In the genomic region with DNA sequence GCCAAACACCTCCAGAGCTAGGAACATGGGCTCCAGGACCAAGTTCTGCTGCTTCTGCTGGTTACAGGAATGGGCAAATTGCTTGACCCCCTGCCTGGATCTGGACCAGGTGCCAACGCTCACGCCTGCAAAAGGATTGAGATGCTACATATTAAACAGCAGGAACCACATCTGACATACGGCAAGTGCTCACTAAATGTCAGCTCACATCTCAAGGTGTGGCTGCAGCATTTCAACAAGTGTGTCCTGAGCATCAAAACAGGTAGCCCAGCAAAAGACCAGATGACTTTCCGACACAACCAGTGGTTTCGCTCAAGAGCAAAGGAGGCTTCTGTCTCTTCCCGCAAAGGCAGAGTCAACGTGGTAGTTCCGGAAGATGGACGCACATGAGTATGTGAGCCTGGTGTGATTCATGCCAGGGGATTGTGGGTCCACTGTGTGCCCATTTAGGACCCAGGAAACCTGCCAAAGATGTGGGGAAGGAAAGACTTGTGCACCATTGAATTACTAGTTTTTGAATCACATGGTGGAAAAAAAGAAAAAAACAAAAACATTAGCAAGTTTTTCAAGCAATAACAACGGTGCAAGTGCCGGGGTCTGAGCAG, we compare ENCODE assay signal across 26 cellular contexts.
DNase-seq lines count a peak whose midpoint lies in the region; ATAC-seq, FAIRE-seq and TF ChIP-seq lines count a peak whose summit lies in the region.
"Had no signal": no experiment of that assay in that cellular context is flagged by ENCODE, and none has a peak within 500 bp of the region (broad histone marks: within the 10 kb centered on the region; RNA-seq: fewer than 3 reads in every experiment).

No MANE protein-coding gene starts in this region.

- POLR2A ChIA-PET in SK-N-SH (lab: Yijun Ruan, JAX), result no interaction called here

- H3K36me3 Mint-ChIP-seq in type B pancreatic cell, result no peaks in the 10 kb centered on the region
- peaks cover 0 to 2% of the 10 kb centered on the region in 2 donors for H3K36me3 Mint-ChIP-seq in activated T-cell treated with anti-CD3 and anti-CD28 coated beads, Interleukin-2, amount 50 U/mL, for 72 hours (ENCODE audit: insufficient read depth in 2 of 2)
- H3K36me3 Mint-ChIP-seq: CD8-positive, alpha-beta memory T cell had no signal

- no peaks in the 10 kb centered on the region for H3K9me2 ChIP-seq in SK-N-SH

- CTCF ChIA-PET in SK-N-SH (lab: Yijun Ruan, JAX), result no interaction called here

- no peak overlapping the region for H3K4me3 ChIP-seq in SK-N-SH (ENCODE audit: low read depth in 2 of 2, low read length in 1 of 2)
- H3K4me3 ChIP-seq: GM23338, HAP-1 had no signal

- 0 out of 2 replicates have a peak overlapping the region, but pooled peaks have one; percentile 7 for H3K4me2 ChIP-seq in SK-N-SH
- H3K4me2 ChIP-seq: GM23338 had no signal

- no peaks in the 10 kb centered on the region for H3K9me3 ChIP-seq in SK-N-SH
- H3K9me3 ChIP-seq: HAP-1 had no signal

- H2AFZ ChIP-seq in SK-N-SH (ENCODE audit: low read depth), result no peak overlapping the region
- H2AFZ ChIP-seq: GM23338 had no signal

- no peaks in the 10 kb centered on the region for H4K20me1 ChIP-seq in SK-N-SH (ENCODE audit: insufficient read depth)

- H3F3A ChIP-seq in SK-N-SH (replicated peaks; ENCODE audit: insufficient read depth), result no peaks in the 10 kb centered on the region

- no peaks in the 10 kb centered on the region for H3K79me2 ChIP-seq in SK-N-SH (ENCODE audit: insufficient read depth)

- 13% methylated on average over 11 of the region's 11 CpGs for WGBS in SK-N-SH (ENCODE audit: low lambda C conversion rate)

- no peak overlapping the region for H3K27ac ChIP-seq in SK-N-SH (ENCODE audit: low read depth in 2 of 2, low read length in 1 of 2)
- H3K27ac ChIP-seq: C4-2B had no signal

- no peaks in the 10 kb centered on the region for H3K4me1 Mint-ChIP-seq in type B pancreatic cell (ENCODE audit: unreplicated experiment)
- H3K4me1 Mint-ChIP-seq in activated T-cell treated with anti-CD3 and anti-CD28 coated beads, Interleukin-2, amount 50 U/mL, for 72 hours (ENCODE audit: low read depth), result no peaks in the 10 kb centered on the region
- H3K4me1 Mint-ChIP-seq: CD8-positive, alpha-beta memory T cell; GM23338 had no signal

- TF ChIP-seq CTCF in SK-N-SH (IDR thresholded peaks at IDR 0.05) (no peak), type B pancreatic cell (conservative IDR thresholded peaks at IDR 0.05) (no peak)

- H3K9ac ChIP-seq in SK-N-SH, result no peak overlapping the region

- no peak overlapping the region for H3K27ac Mint-ChIP-seq in type B pancreatic cell
- H3K27ac Mint-ChIP-seq in activated T-cell treated with anti-CD3 and anti-CD28 coated beads, Interleukin-2, amount 50 U/mL, for 72 hours, result no peak overlapping the region
- H3K27ac Mint-ChIP-seq: CD8-positive, alpha-beta memory T cell; GM23338 had no signal

- no peak for FAIRE-seq in RCC 7860 (lab: Jason Lieb, UNC)
- FAIRE-seq: GM18507, HTR-8/SVneo had no signal

- no peaks in the 10 kb centered on the region for H3K36me3 ChIP-seq in SK-N-SH (replicated peaks in 1 of 2; ENCODE audit: control insufficient read depth in 1 of 2, insufficient read depth in 2 of 2, low read length in 1 of 2)
- H3K36me3 ChIP-seq: HAP-1 had no signal

- no peak for ATAC-seq in SK-N-SH treated with all-trans-retinoic acid at 6 μM for 48 hours
- no peak for ATAC-seq in activated T-cell treated with anti-CD3 and anti-CD28 coated beads, Interleukin-2, amount 50 U/mL, for 72 hours (replicated peaks in 1 of 2)
- no peak for ATAC-seq in HG03378 (IDR thresholded peaks at IDR 0.05; ENCODE audit: unreplicated experiment)
- ATAC-seq: GM23338 had no signal

- H3K27me3 Mint-ChIP-seq in type B pancreatic cell, result peaks cover 16% of the 10 kb centered on the region
- H3K27me3 Mint-ChIP-seq in activated T-cell treated with anti-CD3 and anti-CD28 coated beads, Interleukin-2, amount 50 U/mL, for 72 hours (ENCODE audit: low read depth), result no peaks in the 10 kb centered on the region
- H3K27me3 Mint-ChIP-seq: CD8-positive, alpha-beta memory T cell had no signal

- no peaks in the 10 kb centered on the region for H3K4me1 ChIP-seq in SK-N-SH (ENCODE audit: control insufficient read depth in 1 of 2, insufficient read depth in 2 of 2, low read depth in 1 of 2, low read length in 1 of 2)
- H3K4me1 ChIP-seq: HAP-1 had no signal

- TF ChIP-seq RAD21 in SK-N-SH (IDR thresholded peaks at IDR 0.05; ENCODE audit: low read length), result no peak

- TF ChIP-seq EP300 in SK-N-SH (IDR thresholded peaks at IDR 0.05; ENCODE audit: borderline replicate concordance in 1 of 2, low read depth in 1 of 2, low read length in 1 of 2), result no peak

- H3K27me3 ChIP-seq in SK-N-SH (ENCODE audit: insufficient read depth), result no peaks in the 10 kb centered on the region; the same call in 1 of the 2 replicates

- no peak overlapping the region for H3K4me3 Mint-ChIP-seq in type B pancreatic cell
- H3K4me3 Mint-ChIP-seq in activated T-cell treated with anti-CD3 and anti-CD28 coated beads, Interleukin-2, amount 50 U/mL, for 72 hours, result no peak overlapping the region
- H3K4me3 Mint-ChIP-seq: CD8-positive, alpha-beta memory T cell; GM23338 had no signal

- no peak for DNase-seq in SK-N-SH
- peak; percentile 14 for DNase-seq in RCC 7860 (ENCODE audit: low spot score)
- peak; percentile 28 for DNase-seq in ecto neural progenitor cell (ENCODE audit: low spot score)
- peak; percentile 48 for DNase-seq in type B pancreatic cell (ENCODE audit: extremely low spot score, unreplicated experiment)
- DNase-seq in activated T-cell treated with anti-CD3 and anti-CD28 coated beads, Interleukin-2, amount 50 U/mL, for 72 hours, result no peak
- no peak for DNase-seq in activated T-cell treated with anti-CD3 and anti-CD28 coated beads, Interleukin-2, amount 50 U/mL, for 48 hours
- DNase-seq: 8988T; Calu3; CD8-positive, alpha-beta memory T cell; DMS153; GDM1; KG1; NCI-H1105; NCI-H1694; NCI-H2171; NCI-H524 treated with DMSO at 0.1 percent for 48 hours; NCI-H82; OCI-M1; Right ventricle myocardium superior had no signal

- no peaks in the 10 kb centered on the region for H3K9me3 Mint-ChIP-seq in type B pancreatic cell
- peaks cover 0 to 7% of the 10 kb centered on the region in 2 donors for H3K9me3 Mint-ChIP-seq in activated T-cell treated with anti-CD3 and anti-CD28 coated beads, Interleukin-2, amount 50 U/mL, for 72 hours

TF ChIP-seq in SK-N-SH, 30 proteins besides CTCF, POLR2A, EP300 and RAD21 (continues in another document):
- no peak for TF ChIP-seq FOXM1 (IDR thresholded peaks at IDR 0.05; ENCODE audit: low read depth)
- no peak for TF ChIP-seq RXRA (IDR thresholded peaks at IDR 0.05; ENCODE audit: borderline replicate concordance, low read depth)
- no peak for TF ChIP-seq YY1 (IDR thresholded peaks at IDR 0.05; ENCODE audit: low read depth)
- no peak for TF ChIP-seq TEAD4 (IDR thresholded peaks at IDR 0.05; ENCODE audit: borderline replicate concordance, insufficient read depth)
- TF ChIP-seq MXI1 (IDR thresholded peaks at IDR 0.05; ENCODE audit: low read depth, low read length), result no peak
- no peak for TF ChIP-seq SMC3 (IDR thresholded peaks at IDR 0.05; ENCODE audit: low read depth, low read length)
- TF ChIP-seq, protein P1, sequence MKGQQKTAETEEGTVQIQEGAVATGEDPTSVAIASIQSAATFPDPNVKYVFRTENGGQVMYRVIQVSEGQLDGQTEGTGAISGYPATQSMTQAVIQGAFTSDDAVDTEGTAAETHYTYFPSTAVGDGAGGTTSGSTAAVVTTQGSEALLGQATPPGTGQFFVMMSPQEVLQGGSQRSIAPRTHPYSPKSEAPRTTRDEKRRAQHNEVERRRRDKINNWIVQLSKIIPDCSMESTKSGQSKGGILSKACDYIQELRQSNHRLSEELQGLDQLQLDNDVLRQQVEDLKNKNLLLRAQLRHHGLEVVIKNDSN (IDR thresholded peaks at IDR 0.05; ENCODE audit: borderline replicate concordance, low read depth), result no peak
- no peak for TF ChIP-seq NRF1 (IDR thresholded peaks at IDR 0.05; ENCODE audit: low read depth, low read length)
- TF ChIP-seq, protein P2, sequence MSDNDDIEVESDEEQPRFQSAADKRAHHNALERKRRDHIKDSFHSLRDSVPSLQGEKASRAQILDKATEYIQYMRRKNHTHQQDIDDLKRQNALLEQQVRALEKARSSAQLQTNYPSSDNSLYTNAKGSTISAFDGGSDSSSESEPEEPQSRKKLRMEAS (IDR thresholded peaks at IDR 0.05; ENCODE audit: low read depth), result no peak
- no peak for TF ChIP-seq FOXJ3 (CRISPR knock-in tag; IDR thresholded peaks at IDR 0.05)
- no peak for TF ChIP-seq SIN3A (IDR thresholded peaks at IDR 0.05; ENCODE audit: borderline replicate concordance, low read depth, low read length)

TF ChIP-seq in SK-N-SH treated with all-trans-retinoic acid at 6 μM for 48 hours, 23 proteins besides CTCF, POLR2A, EP300 and RAD21 (continues in another document):
- no peak for TF ChIP-seq RARB (CRISPR knock-in tag; IDR thresholded peaks at IDR 0.05)
- TF ChIP-seq ZNF70 (CRISPR knock-in tag; IDR thresholded peaks at IDR 0.05), result no peak
- TF ChIP-seq ISL1 (CRISPR knock-in tag; IDR thresholded peaks at IDR 0.05), result no peak
- TF ChIP-seq ARNTL (CRISPR knock-in tag; IDR thresholded peaks at IDR 0.05; ENCODE audit: borderline replicate concordance, low read depth), result no peak
- TF ChIP-seq PPARA (CRISPR knock-in tag; IDR thresholded peaks at IDR 0.05; ENCODE audit: borderline replicate concordance), result no peak
- no peak for TF ChIP-seq TOX (CRISPR knock-in tag; IDR thresholded peaks at IDR 0.05; ENCODE audit: borderline replicate concordance)
- TF ChIP-seq, protein P3, sequence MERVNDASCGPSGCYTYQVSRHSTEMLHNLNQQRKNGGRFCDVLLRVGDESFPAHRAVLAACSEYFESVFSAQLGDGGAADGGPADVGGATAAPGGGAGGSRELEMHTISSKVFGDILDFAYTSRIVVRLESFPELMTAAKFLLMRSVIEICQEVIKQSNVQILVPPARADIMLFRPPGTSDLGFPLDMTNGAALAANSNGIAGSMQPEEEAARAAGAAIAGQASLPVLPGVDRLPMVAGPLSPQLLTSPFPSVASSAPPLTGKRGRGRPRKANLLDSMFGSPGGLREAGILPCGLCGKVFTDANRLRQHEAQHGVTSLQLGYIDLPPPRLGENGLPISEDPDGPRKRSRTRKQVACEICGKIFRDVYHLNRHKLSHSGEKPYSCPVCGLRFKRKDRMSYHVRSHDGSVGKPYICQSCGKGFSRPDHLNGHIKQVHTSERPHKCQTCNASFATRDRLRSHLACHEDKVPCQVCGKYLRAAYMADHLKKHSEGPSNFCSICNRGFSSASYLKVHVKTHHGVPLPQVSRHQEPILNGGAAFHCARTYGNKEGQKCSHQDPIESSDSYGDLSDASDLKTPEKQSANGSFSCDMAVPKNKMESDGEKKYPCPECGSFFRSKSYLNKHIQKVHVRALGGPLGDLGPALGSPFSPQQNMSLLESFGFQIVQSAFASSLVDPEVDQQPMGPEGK (CRISPR knock-in tag; IDR thresholded peaks at IDR 0.05; ENCODE audit: borderline replicate concordance), result no peak
- no peak for TF ChIP-seq GLIS3 (CRISPR knock-in tag; IDR thresholded peaks at IDR 0.05)
- no peak for TF ChIP-seq ZFP3 (CRISPR knock-in tag; IDR thresholded peaks at IDR 0.05)
- no peak for TF ChIP-seq BACH2 (CRISPR knock-in tag; IDR thresholded peaks at IDR 0.05; ENCODE audit: borderline replicate concordance)
- TF ChIP-seq ZFP30 (CRISPR knock-in tag; IDR thresholded peaks at IDR 0.05), result no peak

Comparison
In these comparisons a context has a peak if more than half of its experiments do, and no peak if none do; other contexts are left out.
1. DNase-seq: peak in RCC 7860 (single experiment), ecto neural progenitor cell (single experiment) and type B pancreatic cell (single experiment); none in SK-N-SH (single experiment), activated T-cell treated with anti-CD3 and anti-CD28 coated beads, Interleukin-2, amount 50 U/mL, for 72 hours (0 of 2) and activated T-cell treated with anti-CD3 and anti-CD28 coated beads, Interleukin-2, amount 50 U/mL, for 48 hours (0 of 2).